ENCODE assay signal across 9 cellular contexts in the genomic region with DNA sequence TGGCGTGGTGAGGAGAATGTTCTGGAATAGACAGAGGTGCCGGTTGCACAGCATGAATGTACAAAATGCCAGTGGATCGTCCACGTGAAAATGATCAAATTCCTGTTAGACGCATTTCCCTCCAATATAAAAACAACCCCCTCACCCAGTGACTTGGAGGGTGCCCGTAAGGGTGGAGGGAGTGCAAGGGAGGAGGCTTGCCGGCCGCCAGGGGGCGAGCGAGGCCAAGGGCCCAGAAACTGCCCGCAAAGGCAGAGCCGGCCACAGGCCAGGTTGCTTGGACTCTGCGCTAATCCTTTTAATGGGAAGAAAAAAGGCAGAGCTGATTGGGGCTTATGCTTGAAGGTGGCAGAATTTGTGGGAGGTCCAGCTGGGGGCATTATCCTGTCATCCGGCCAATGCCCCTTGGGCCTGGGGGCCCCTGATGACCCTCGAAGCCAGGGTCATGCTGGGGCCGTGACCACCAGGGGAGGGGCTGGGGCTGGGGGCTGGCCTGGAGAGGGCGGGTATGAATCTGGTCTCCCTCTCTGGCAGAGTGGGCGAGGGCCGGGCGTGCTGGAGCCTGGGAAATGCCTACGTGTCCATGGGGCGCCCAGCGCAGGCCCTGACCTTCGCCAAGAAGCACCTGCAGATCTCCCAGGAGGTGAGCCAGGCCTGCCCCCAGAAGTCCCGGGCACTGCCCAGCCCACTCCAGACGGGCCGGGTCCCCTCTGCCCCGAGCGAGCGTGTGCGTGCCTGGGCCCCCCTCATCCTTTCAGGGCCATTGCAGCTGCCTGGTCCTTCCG. TPM values are rescaled to one million over a fixed set of nuclear protein-coding genes. Genes with fewer than 3 reads are reported as not detected.
DNase-seq lines count a peak whose midpoint lies in the region; ATAC-seq and TF ChIP-seq lines count a peak whose summit lies in the region.
"Had no signal": no experiment of that assay in that cellular context is flagged by ENCODE, and none has a peak within 500 bp of the region (broad histone marks: within the 10 kb centered on the region; RNA-seq: fewer than 3 reads in every experiment).

No MANE protein-coding gene starts in this region.

- no peak overlapping the region for H2AFZ ChIP-seq in GM23338

- H3K79me2 ChIP-seq in GM23338 (replicated peaks; ENCODE audit: insufficient read depth) = no peaks in the 10 kb centered on the region

- no peaks in the 10 kb centered on the region for H3K9me2 ChIP-seq in GM23338 (ENCODE audit: insufficient read depth)

- no peak overlapping the region for H3K4me2 ChIP-seq in GM23338

- peaks cover 16% of the 10 kb centered on the region for H3K27me3 Mint-ChIP-seq in GM23338 (ENCODE audit: insufficient read depth, low read depth, poor library complexity)

- TF ChIP-seq CTCF in GM23338 (conservative IDR thresholded peaks at IDR 0.05; ENCODE audit: low read depth in 2 of 2) = peak; percentile 89 to 99
- peak; percentile 63 for TF ChIP-seq CTCF in coronary artery (IDR thresholded peaks at IDR 0.05)
- TF ChIP-seq CTCF in right lobe of liver (IDR thresholded peaks at IDR 0.05) = peak; percentile 92 to 98 (median 94)
- TF ChIP-seq CTCF in uterus (IDR thresholded peaks at IDR 0.05) = peak; percentile 70 to 81 (median 75)

- TF ChIP-seq POLR2A in right lobe of liver (IDR thresholded peaks at IDR 0.05) = no peak
- TF ChIP-seq POLR2A in uterus (IDR thresholded peaks at IDR 0.05) = no peak

- H3K36me3 ChIP-seq in GM23338 (ENCODE audit: insufficient read depth) (no peaks in the 10 kb centered on the region), right lobe of liver (no peaks in the 10 kb centered on the region), uterus (no peaks in the 10 kb centered on the region)

- H3F3A ChIP-seq in GM23338 (replicated peaks; ENCODE audit: low read depth) = peaks cover 3% of the 10 kb centered on the region; the same call in 1 of the 2 replicates

- H3K9me3 Mint-ChIP-seq in GM23338 = no peaks in the 10 kb centered on the region

- H3K4me3 Mint-ChIP-seq in GM23338 = no peak overlapping the region; the same call in 2 of the 3 replicates

- intact Hi-C loops in right lobe of liver (cut with DNase I) (no loop called here), uterus (cut with DNase I; ENCODE audit: low total_unique reads) (no loop called here)

- no peaks in the 10 kb centered on the region for H3K36me3 Mint-ChIP-seq in GM23338 (ENCODE audit: low read depth)

- no peak overlapping the region for H3K27ac Mint-ChIP-seq in GM23338

- H3K27ac ChIP-seq in GM23338 (ENCODE audit: low read depth) (peak overlapping the region; percentile 50; the same call in 1 of the 2 replicates), coronary artery (no peak overlapping the region), right lobe of liver (no peak overlapping the region), uterus (no peak overlapping the region)

- 20% methylated on average over 13 of the region's 32 CpGs for WGBS in right lobe of liver (ENCODE audit: insufficient coverage, low coverage, low lambda C conversion rate, missing lambda C conversion rate)

- ATAC-seq in GM23338 = peak; percentile 75
- peak; percentile 78 to 91 (median 84) for ATAC-seq in right lobe of liver
- no peak for ATAC-seq in HG03280 (IDR thresholded peaks at IDR 0.05; ENCODE audit: unreplicated experiment)
- ATAC-seq in HG03460 (IDR thresholded peaks at IDR 0.05; ENCODE audit: unreplicated experiment) = no peak

- peak; percentile 82 for DNase-seq in COLO668 (lab: John Stamatoyannopoulos, UW; ENCODE audit: unreplicated experiment)
- DNase-seq in GM23338 (ENCODE audit: low spot score) = peak; percentile 90
- peak; percentile 72 for DNase-seq in RKO (ENCODE audit: low spot score)
- DNase-seq in coronary artery (ENCODE audit: low spot score) = no peak
- peak; percentile 83 to 85 (median 85) for DNase-seq in right lobe of liver
- DNase-seq in uterus = peak in 1 of 2 donors; percentile 55

- peaks cover 3% of the 10 kb centered on the region for H3K4me1 Mint-ChIP-seq in GM23338

- H3K27me3 ChIP-seq in GM23338 (ENCODE audit: insufficient read depth) (no peaks in the 10 kb centered on the region), right lobe of liver (no peaks in the 10 kb centered on the region), uterus (no peaks in the 10 kb centered on the region)

- H3K4me1 ChIP-seq in GM23338 (ENCODE audit: insufficient read depth) (peaks cover 5% of the 10 kb centered on the region), right lobe of liver (no peaks in the 10 kb centered on the region), uterus (no peaks in the 10 kb centered on the region)

- H4K20me1 ChIP-seq in GM23338 (replicated peaks; ENCODE audit: insufficient read depth) = no peaks in the 10 kb centered on the region; the same call in 1 of the 2 replicates

- H3K4me3 ChIP-seq in GM23338 = no peak overlapping the region
- no peak overlapping the region for H3K4me3 ChIP-seq in coronary artery
- no peak overlapping the region for H3K4me3 ChIP-seq in right lobe of liver
- H3K4me3 ChIP-seq in uterus = no peak overlapping the region

- H3K9me3 ChIP-seq in right lobe of liver (no peaks in the 10 kb centered on the region), uterus (no peaks in the 10 kb centered on the region)

TF ChIP-seq in GM23338, 12 proteins besides CTCF, POLR2A, EP300 and RAD21 (continues in another document):
- TF ChIP-seq JUNB (IDR thresholded peaks at IDR 0.05; ENCODE audit: unreplicated experiment) = no peak
- TF ChIP-seq ZNF114 (CRISPR knock-in tag; IDR thresholded peaks at IDR 0.05) = no peak
- TF ChIP-seq NANOG (IDR thresholded peaks at IDR 0.05; ENCODE audit: borderline replicate concordance) = no peak
- TF ChIP-seq ZNF331 (CRISPR knock-in tag; IDR thresholded peaks at IDR 0.05; ENCODE audit: low read depth) = no peak
- TF ChIP-seq EZH2 (IDR thresholded peaks at IDR 0.05; ENCODE audit: low read depth, unreplicated experiment) = no peak
- TF ChIP-seq, protein P1, sequence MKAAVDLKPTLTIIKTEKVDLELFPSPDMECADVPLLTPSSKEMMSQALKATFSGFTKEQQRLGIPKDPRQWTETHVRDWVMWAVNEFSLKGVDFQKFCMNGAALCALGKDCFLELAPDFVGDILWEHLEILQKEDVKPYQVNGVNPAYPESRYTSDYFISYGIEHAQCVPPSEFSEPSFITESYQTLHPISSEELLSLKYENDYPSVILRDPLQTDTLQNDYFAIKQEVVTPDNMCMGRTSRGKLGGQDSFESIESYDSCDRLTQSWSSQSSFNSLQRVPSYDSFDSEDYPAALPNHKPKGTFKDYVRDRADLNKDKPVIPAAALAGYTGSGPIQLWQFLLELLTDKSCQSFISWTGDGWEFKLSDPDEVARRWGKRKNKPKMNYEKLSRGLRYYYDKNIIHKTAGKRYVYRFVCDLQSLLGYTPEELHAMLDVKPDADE (IDR thresholded peaks at IDR 0.05) = no peak
- TF ChIP-seq CREB1 (CRISPR knock-in tag; IDR thresholded peaks at IDR 0.05; ENCODE audit: low read depth) = no peak
- TF ChIP-seq STAT1 (IDR thresholded peaks at IDR 0.05; ENCODE audit: unreplicated experiment) = no peak

RNA-seq across cellular contexts. Expression of a gene that starts 12.0 kb away (rescaled TPM):
- total RNA-seq in GM23338 (2014; rRNA removed; shearing (Covaris generic)) = 21.3 and 23.2 TPM in 2 replicates
- 4.8 and 5.6 TPM in 2 replicates for polyA plus RNA-seq in GM23338 (2016; fragmentation: Nextera tagmentation; extraction: Ambion mirVana)
- 1 to 10 TPM; 1.3 to 4.8 (median 4.1) TPM for total RNA-seq in right lobe of liver
- 10 to 100 TPM in 2 of 4 donors, 1 to 10 TPM in 2; 4.4 to 43.6 (median 24.1) TPM for total RNA-seq in uterus

RNA-seq across cellular contexts. Expression of a gene that starts 24.2 kb away (rescaled TPM):
- total RNA-seq in GM23338 (2014; rRNA removed; shearing (Covaris generic)) = 21.7 and 53.9 TPM in 2 replicates
- polyA plus RNA-seq in GM23338 (2016; fragmentation: Nextera tagmentation; extraction: Ambion mirVana) = 33.4 and 37.7 TPM in 2 replicates
- total RNA-seq in right lobe of liver = 10 to 100 TPM in 3 of 6 experiments, 1 to 10 TPM in 3; 5.0 to 26.0 (median 10.4) TPM
- 10 to 100 TPM in 3 of 4 donors, 1 to 10 TPM in 1; 6.8 to 29.4 (median 27.3) TPM for total RNA-seq in uterus

RNA-seq across cellular contexts. Expression of a gene that starts 34.1 kb away (rescaled TPM):
- total RNA-seq in GM23338 (2014; rRNA removed; shearing (Covaris generic)) = 0.49 and 1.1 TPM in 2 replicates
- 0.63 and 0.92 TPM in 2 replicates for polyA plus RNA-seq in GM23338 (2016; fragmentation: Nextera tagmentation; extraction: Ambion mirVana)
- total RNA-seq in right lobe of liver = 1 to 10 TPM in 3 of 6 experiments, under 1 TPM in 3; 0.48 to 1.6 (median 1.1) TPM
- 10 to 100 TPM in 1 of 4 donors, 1 to 10 TPM in 2, under 1 TPM in 1; under 0.01 to 10.6 (median 2.5) TPM for total RNA-seq in uterus

RNA-seq across cellular contexts. Expression of a gene that starts 35.5 kb away (rescaled TPM):
- 0.14 TPM in 1 of 2 replicates, not detected in the other for total RNA-seq in GM23338 (2014; rRNA removed; shearing (Covaris generic))
- not detected in 2 replicates for polyA plus RNA-seq in GM23338 (2016; fragmentation: Nextera tagmentation; extraction: Ambion mirVana)
- total RNA-seq in right lobe of liver (under 1 TPM in 3 of 6 experiments, not detected in 3; 0.09 to 0.80 (median 0.62) TPM), uterus (1 to 10 TPM in 2 of 4 donors, under 1 TPM in 2; 0.27 to 5.1 (median 2.2) TPM)
- total RNA-seq: activated CD8-positive, alpha-beta memory T cell treated with anti-CD3 and anti-CD28 coated beads for 36 hours had no signal

Comparison
In these comparisons a context has a peak if more than half of its experiments do, and no peak if none do; other contexts are left out.
1. ATAC-seq: peak in GM23338 (single experiment) and right lobe of liver (4 of 4); none in HG03280 (single experiment) and HG03460 (single experiment).
2. Peak in every context shown above with its lines, with median percentiles within 50 percentile points of each other: CTCF ChIP-seq.